14 cellular contexts compared by ENCODE assay signal in genomic region chr11:96472085-96472484, GRCh38.
DNase-seq lines count a peak whose midpoint lies in the region; ATAC-seq and TF ChIP-seq lines count a peak whose summit lies in the region.
"Had no signal": no experiment of that assay in that cellular context is flagged by ENCODE, and none has a peak within 500 bp of the region (broad histone marks: within the 10 kb centered on the region; RNA-seq: fewer than 3 reads in every experiment).

No MANE protein-coding gene starts in this region.

- ATAC-seq in GM19351 (IDR thresholded peaks at IDR 0.05; ENCODE audit: unreplicated experiment) (peak; percentile 91), HG02884 (IDR thresholded peaks at IDR 0.05; ENCODE audit: unreplicated experiment) (peak; percentile 82)
- ATAC-seq: left lung had no signal

- H2AFZ ChIP-seq in SK-N-SH (ENCODE audit: low read depth) = no peak overlapping the region

- no peaks in the 10 kb centered on the region for H3K27me3 ChIP-seq in SK-N-SH (ENCODE audit: insufficient read depth)
- H3K27me3 ChIP-seq in stomach = peaks cover 0 to 4% (median 0%) of the 10 kb centered on the region in 3 donors
- no peaks in the 10 kb centered on the region for H3K27me3 ChIP-seq in Peyer's patch
- H3K27me3 ChIP-seq: left lung had no signal

- peak; percentile 50; the same call in 2 of the 3 replicates for TF ChIP-seq CTCF in GM12872 (IDR thresholded peaks at IDR 0.05; ENCODE audit: insufficient read depth, low read depth, low read length)
- TF ChIP-seq CTCF in SK-N-SH (IDR thresholded peaks at IDR 0.05) = peak; percentile 13; the same call in 1 of the 2 replicates
- no peak for TF ChIP-seq CTCF in stomach (IDR thresholded peaks at IDR 0.05)
- TF ChIP-seq CTCF in Peyer's patch (IDR thresholded peaks at IDR 0.05) = no peak

- H3K9ac ChIP-seq in SK-N-SH = no peak overlapping the region

- POLR2A ChIA-PET in SK-N-SH (lab: Yijun Ruan, JAX) = no interaction called here

- H3K4me1 ChIP-seq in SK-N-SH (ENCODE audit: control insufficient read depth in 1 of 2, insufficient read depth in 2 of 2, low read depth in 1 of 2, low read length in 1 of 2) (no peaks in the 10 kb centered on the region), stomach (no peaks in the 10 kb centered on the region), Peyer's patch (no peaks in the 10 kb centered on the region)
- H3K4me1 ChIP-seq: left lung had no signal

- H3K4me3 ChIP-seq in SK-N-SH (ENCODE audit: low read depth in 2 of 2, low read length in 1 of 2) (no peak overlapping the region), stomach (no peak overlapping the region), Peyer's patch (no peak overlapping the region)
- H3K4me3 ChIP-seq: left lung had no signal

- no peaks in the 10 kb centered on the region for H3K9me3 ChIP-seq in SK-N-SH
- peaks cover 5 to 19% (median 9%) of the 10 kb centered on the region in 4 donors for H3K9me3 ChIP-seq in stomach
- H3K9me3 ChIP-seq in Peyer's patch = peaks cover 0 to 5% (median 0%) of the 10 kb centered on the region in 4 donors

- H3K36me3 ChIP-seq in SK-N-SH (replicated peaks in 1 of 2; ENCODE audit: control insufficient read depth in 1 of 2, insufficient read depth in 2 of 2, low read length in 1 of 2) (no peaks in the 10 kb centered on the region), stomach (no peaks in the 10 kb centered on the region), Peyer's patch (no peaks in the 10 kb centered on the region)
- H3K36me3 ChIP-seq: left lung had no signal

- no peak for TF ChIP-seq RAD21 in SK-N-SH (IDR thresholded peaks at IDR 0.05; ENCODE audit: low read length)

- intact Hi-C loops in stomach (cut with DNase I; ENCODE audit: low total_unique reads) = no loop called here

- no peaks in the 10 kb centered on the region for H4K20me1 ChIP-seq in SK-N-SH (ENCODE audit: insufficient read depth)

- no peak overlapping the region for H3K4me2 ChIP-seq in SK-N-SH

- TF ChIP-seq POLR2A in stomach (IDR thresholded peaks at IDR 0.05) (no peak), Peyer's patch (IDR thresholded peaks at IDR 0.05) (no peak)

- WGBS in SK-N-SH (ENCODE audit: low lambda C conversion rate) = 13% methylated on average over 1 of the region's 1 CpG
- WGBS in stomach, 5 donors = 52 to 100% (median 75%) methylated on average over 1 of the region's 1 CpG

- H3K79me2 ChIP-seq in SK-N-SH (ENCODE audit: insufficient read depth) = no peaks in the 10 kb centered on the region

- DNase-seq in SK-N-SH = no peak
- DNase-seq in NCI-H187 treated with DMSO at 0.1 percent for 48 hours (lab: John Stamatoyannopoulos, UW) = no peak
- no peak for DNase-seq in stomach
- no peak for DNase-seq in NCI-H345 (lab: John Stamatoyannopoulos, UW)
- no peak for DNase-seq in Peyer's patch
- DNase-seq: activated gamma-delta T cell; CD4-positive, alpha-beta memory T cell; cerebellar nuclear complex; NCI-H1930; stimulated activated CD4-positive, alpha-beta T cell treated with anti-CD3 and anti-CD28 coated beads, Interleukin-4, amount 100 ng/mL, for 1 hour had no signal

- H3F3A ChIP-seq in SK-N-SH (replicated peaks; ENCODE audit: insufficient read depth) = no peaks in the 10 kb centered on the region

- H3K27ac ChIP-seq in SK-N-SH (ENCODE audit: low read depth in 2 of 2, low read length in 1 of 2) (no peak overlapping the region), stomach (no peak overlapping the region), Peyer's patch (no peak overlapping the region)
- H3K27ac ChIP-seq: left lung had no signal

- H3K9me2 ChIP-seq in SK-N-SH = no peaks in the 10 kb centered on the region

- CTCF ChIA-PET in SK-N-SH (lab: Yijun Ruan, JAX) = interaction anchor here (1.2 to 1.5 kb wide), 2 partner anchors 9 to 669 kb away, joined by 4 to 5 read pairs; no protein-coding TSS in a partner anchor

- TF ChIP-seq EP300 in SK-N-SH (IDR thresholded peaks at IDR 0.05; ENCODE audit: borderline replicate concordance in 1 of 2, low read depth in 1 of 2, low read length in 1 of 2) (no peak), stomach (IDR thresholded peaks at IDR 0.05) (no peak)

TF ChIP-seq in SK-N-SH, 30 proteins besides CTCF, POLR2A, EP300 and RAD21:
- no peak for TF ChIP-seq YY1 (IDR thresholded peaks at IDR 0.05; ENCODE audit: low read depth)
- TF ChIP-seq, protein P1, sequence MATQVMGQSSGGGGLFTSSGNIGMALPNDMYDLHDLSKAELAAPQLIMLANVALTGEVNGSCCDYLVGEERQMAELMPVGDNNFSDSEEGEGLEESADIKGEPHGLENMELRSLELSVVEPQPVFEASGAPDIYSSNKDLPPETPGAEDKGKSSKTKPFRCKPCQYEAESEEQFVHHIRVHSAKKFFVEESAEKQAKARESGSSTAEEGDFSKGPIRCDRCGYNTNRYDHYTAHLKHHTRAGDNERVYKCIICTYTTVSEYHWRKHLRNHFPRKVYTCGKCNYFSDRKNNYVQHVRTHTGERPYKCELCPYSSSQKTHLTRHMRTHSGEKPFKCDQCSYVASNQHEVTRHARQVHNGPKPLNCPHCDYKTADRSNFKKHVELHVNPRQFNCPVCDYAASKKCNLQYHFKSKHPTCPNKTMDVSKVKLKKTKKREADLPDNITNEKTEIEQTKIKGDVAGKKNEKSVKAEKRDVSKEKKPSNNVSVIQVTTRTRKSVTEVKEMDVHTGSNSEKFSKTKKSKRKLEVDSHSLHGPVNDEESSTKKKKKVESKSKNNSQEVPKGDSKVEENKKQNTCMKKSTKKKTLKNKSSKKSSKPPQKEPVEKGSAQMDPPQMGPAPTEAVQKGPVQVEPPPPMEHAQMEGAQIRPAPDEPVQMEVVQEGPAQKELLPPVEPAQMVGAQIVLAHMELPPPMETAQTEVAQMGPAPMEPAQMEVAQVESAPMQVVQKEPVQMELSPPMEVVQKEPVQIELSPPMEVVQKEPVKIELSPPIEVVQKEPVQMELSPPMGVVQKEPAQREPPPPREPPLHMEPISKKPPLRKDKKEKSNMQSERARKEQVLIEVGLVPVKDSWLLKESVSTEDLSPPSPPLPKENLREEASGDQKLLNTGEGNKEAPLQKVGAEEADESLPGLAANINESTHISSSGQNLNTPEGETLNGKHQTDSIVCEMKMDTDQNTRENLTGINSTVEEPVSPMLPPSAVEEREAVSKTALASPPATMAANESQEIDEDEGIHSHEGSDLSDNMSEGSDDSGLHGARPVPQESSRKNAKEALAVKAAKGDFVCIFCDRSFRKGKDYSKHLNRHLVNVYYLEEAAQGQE (IDR thresholded peaks at IDR 0.05; ENCODE audit: low read depth, low read length) = no peak
- TF ChIP-seq, protein P2, sequence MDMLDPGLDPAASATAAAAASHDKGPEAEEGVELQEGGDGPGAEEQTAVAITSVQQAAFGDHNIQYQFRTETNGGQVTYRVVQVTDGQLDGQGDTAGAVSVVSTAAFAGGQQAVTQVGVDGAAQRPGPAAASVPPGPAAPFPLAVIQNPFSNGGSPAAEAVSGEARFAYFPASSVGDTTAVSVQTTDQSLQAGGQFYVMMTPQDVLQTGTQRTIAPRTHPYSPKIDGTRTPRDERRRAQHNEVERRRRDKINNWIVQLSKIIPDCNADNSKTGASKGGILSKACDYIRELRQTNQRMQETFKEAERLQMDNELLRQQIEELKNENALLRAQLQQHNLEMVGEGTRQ (IDR thresholded peaks at IDR 0.05; ENCODE audit: borderline replicate concordance, low read depth, low read length) = no peak
- TF ChIP-seq IRF3 (IDR thresholded peaks at IDR 0.05; ENCODE audit: low read depth, low read length) = no peak
TF ChIP-seq in SK-N-SH: peak in this region for 0.

Comparison
In these comparisons a context has a peak if more than half of its experiments do, and no peak if none do; other contexts are left out.
1. CTCF ChIP-seq: peak in GM12872 (single experiment) and SK-N-SH (single experiment); none in stomach (0 of 7) and Peyer's patch (0 of 6).